In genomic region chr6:31271641-31272357, GRCh38 we compare ENCODE assay signal across 1 cellular context.
A peak's percentile ranks its signal among the peaks of the same experiment; 100 is the strongest.
TF ChIP-seq lines count a peak whose summit lies in the region.

Gene HLA-C (minus strand): TSS chr6:31272092. CDS start chr6:31272071, 21 bp downstream.

TF ChIP-seq in HepG2, 621 proteins besides CTCF, POLR2A, EP300 and RAD21 (continued from another document and continues in another):
- TF ChIP-seq ARID4A (CRISPR knock-in tag; IDR thresholded peaks at IDR 0.05; ENCODE audit: borderline replicate concordance) (peak; percentile 42; the same call in 1 of the 2 replicates), NFYB (CRISPR knock-in tag; IDR thresholded peaks at IDR 0.05) (peak; percentile 82), ZNF598 (CRISPR knock-in tag; IDR thresholded peaks at IDR 0.05; ENCODE audit: borderline replicate concordance) (no peak), ZKSCAN5 (CRISPR knock-in tag; IDR thresholded peaks at IDR 0.05) (peak; percentile 75; the same call in 1 of the 2 replicates), ZNF687 (CRISPR knock-in tag; IDR thresholded peaks at IDR 0.05) (peak; percentile 31), POLR2AphosphoS5 (IDR thresholded peaks at IDR 0.05; ENCODE audit: low read depth, low read length) (peak; percentile 50; the same call in 1 of the 2 replicates), YEATS4 (CRISPR knock-in tag; IDR thresholded peaks at IDR 0.05; ENCODE audit: borderline replicate concordance) (peak; percentile 28; the same call in 1 of the 2 replicates), ELF1 (CRISPR knock-in tag; IDR thresholded peaks at IDR 0.05) (peak; percentile 55; the same call in 1 of the 2 replicates), ZNF639 (CRISPR knock-in tag; conservative IDR thresholded peaks at IDR 0.05) (no peak), MEF2D (CRISPR knock-in tag; IDR thresholded peaks at IDR 0.05) (no peak), ZNF354B (CRISPR knock-in tag; IDR thresholded peaks at IDR 0.05) (no peak), DRAP1 (CRISPR knock-in tag; IDR thresholded peaks at IDR 0.05) (peak; percentile 75), RFX5 (IDR thresholded peaks at IDR 0.05; ENCODE audit: low read depth, low read length) (peak; percentile 98), ZNF121 (CRISPR knock-in tag; IDR thresholded peaks at IDR 0.05) (no peak), ZNF253 (CRISPR knock-in tag; IDR thresholded peaks at IDR 0.05; ENCODE audit: borderline replicate concordance) (no peak), SAP130 (CRISPR knock-in tag; IDR thresholded peaks at IDR 0.05; ENCODE audit: low read depth) (peak; percentile 61; the same call in 1 of the 2 replicates), KAT2B (IDR thresholded peaks at IDR 0.05; ENCODE audit: borderline replicate concordance, low read depth, low read length) (no peak), E2F2 (CRISPR knock-in tag; IDR thresholded peaks at IDR 0.05; ENCODE audit: borderline replicate concordance) (no peak), HIVEP1 (CRISPR knock-in tag; IDR thresholded peaks at IDR 0.05) (no peak), RCOR2 (CRISPR knock-in tag; IDR thresholded peaks at IDR 0.05) (no peak), CEBPG (CRISPR knock-in tag; IDR thresholded peaks at IDR 0.05) (no peak), PHF8 (CRISPR knock-in tag; IDR thresholded peaks at IDR 0.05) (peak; percentile 58), RBFOX2 (IDR thresholded peaks at IDR 0.05; ENCODE audit: low read depth, low read length) (peak; percentile 57; the same call in 1 of the 2 replicates), RFXAP (CRISPR knock-in tag; IDR thresholded peaks at IDR 0.05; ENCODE audit: borderline replicate concordance) (peak; percentile 99), SALL1 (CRISPR knock-in tag; IDR thresholded peaks at IDR 0.05) (peak; percentile 29; the same call in 1 of the 2 replicates), CREM (IDR thresholded peaks at IDR 0.05) (peak; percentile 78), CREM (CRISPR knock-in tag; IDR thresholded peaks at IDR 0.05) (no peak), PHF5A (CRISPR knock-in tag; IDR thresholded peaks at IDR 0.05; ENCODE audit: low read depth, unreplicated experiment) (no peak), ZNF282 (IDR thresholded peaks at IDR 0.05; ENCODE audit: partially characterized antibody) (no peak), SATB2 (CRISPR knock-in tag; IDR thresholded peaks at IDR 0.05) (no peak), TAF15 (IDR thresholded peaks at IDR 0.05; ENCODE audit: low read depth, low read length, poor library complexity, severe bottlenecking) (no peak), CREB1 (IDR thresholded peaks at IDR 0.05) (peak; percentile 89), CREB1 (CRISPR knock-in tag; IDR thresholded peaks at IDR 0.05) (peak; percentile 93), POLR2G (IDR thresholded peaks at IDR 0.05; ENCODE audit: low read depth, low read length) (peak; percentile 74), FOXM1 (CRISPR knock-in tag; IDR thresholded peaks at IDR 0.05) (no peak), RFX3 (CRISPR knock-in tag; IDR thresholded peaks at IDR 0.05) (no peak), ZFY (CRISPR knock-in tag; IDR thresholded peaks at IDR 0.05) (peak; percentile 26; the same call in 1 of the 2 replicates), KDM1A (CRISPR knock-in tag; IDR thresholded peaks at IDR 0.05) (no peak), HNRNPL (IDR thresholded peaks at IDR 0.05; ENCODE audit: low read depth, low read length) (0 out of 2 replicates have a peak, but pooled peaks have one; percentile 39), AGO2 (optimal IDR thresholded peaks at IDR 0.05; ENCODE audit: low read depth, low read length) (peak; percentile 34), SMAD3 (CRISPR knock-in tag; IDR thresholded peaks at IDR 0.05) (no peak), ZFP62 (CRISPR knock-in tag; IDR thresholded peaks at IDR 0.05) (no peak), GABPB1 (CRISPR knock-in tag; IDR thresholded peaks at IDR 0.05) (peak; percentile 33; the same call in 1 of the 2 replicates), HMGXB4 (CRISPR knock-in tag; IDR thresholded peaks at IDR 0.05; ENCODE audit: borderline replicate concordance in 1 of 2, low read depth in 1 of 2) (no peak), GLMP (CRISPR knock-in tag; IDR thresholded peaks at IDR 0.05; ENCODE audit: borderline replicate concordance) (no peak), HNF4A (CRISPR knock-in tag; IDR thresholded peaks at IDR 0.05) (peak; percentile 28; the same call in 1 of the 2 replicates), ZEB1 (IDR thresholded peaks at IDR 0.05; ENCODE audit: insufficient replicate concordance, low read depth) (no peak), ZNF607 (CRISPR knock-in tag; IDR thresholded peaks at IDR 0.05; ENCODE audit: borderline replicate concordance) (no peak), ZNF678 (CRISPR knock-in tag; IDR thresholded peaks at IDR 0.05) (no peak), NFIC (IDR thresholded peaks at IDR 0.05; ENCODE audit: low read length) (no peak), GRHL1 (CRISPR knock-in tag; conservative IDR thresholded peaks at IDR 0.05) (no peak), ZNF382 (CRISPR knock-in tag; IDR thresholded peaks at IDR 0.05; ENCODE audit: borderline replicate concordance) (no peak), POLR2AphosphoS2 (IDR thresholded peaks at IDR 0.05; ENCODE audit: low read depth, low read length) (no peak)
